28 cellular contexts compared by ENCODE assay signal in the genomic region with DNA sequence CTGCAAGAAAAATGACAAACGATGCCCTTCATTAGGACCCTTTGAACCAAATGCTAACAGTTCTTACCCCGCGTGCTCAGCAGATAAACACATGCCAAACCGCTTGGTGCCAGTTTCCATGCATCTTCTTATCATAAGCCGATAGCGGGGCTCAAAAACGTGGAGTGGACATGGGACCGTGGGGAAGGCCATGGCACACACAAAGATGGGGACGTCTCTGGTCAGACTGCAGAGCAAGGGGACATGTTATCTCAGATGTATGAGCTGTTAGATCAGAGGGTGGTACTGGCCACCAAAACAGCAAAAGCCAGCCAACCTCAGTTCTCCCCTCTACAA. TPM values are rescaled to one million over a fixed set of nuclear protein-coding genes. Genes with fewer than 3 reads are reported as not detected.
"Had no signal": no experiment of that assay in that cellular context is flagged by ENCODE, and none has a peak within 500 bp of the region (broad histone marks: within the 10 kb centered on the region; RNA-seq: fewer than 3 reads in every experiment).

No MANE protein-coding gene starts in this region.

- DNase-seq: activated CD4-positive, alpha-beta memory T cell treated with anti-CD3 and anti-CD28 coated beads for 36 hours; activated CD4-positive, alpha-beta T cell treated with anti-CD3 and anti-CD28 coated beads for 36 hours; activated CD4-positive, alpha-beta T cell treated with anti-CD3 and anti-CD28 coated beads, Interleukin-2, amount 10 ng/mL, durations not matched to agents 24 days and 14 days; activated CD4-positive, CD25-positive, alpha-beta regulatory T cell; activated CD4-positive, CD25-positive, alpha-beta regulatory T cell treated with anti-CD3 and anti-CD28 coated beads, Interleukin-2, amount 50 U/mL, for 72 hours; activated CD8-positive, alpha-beta memory T cell treated with anti-CD3 and anti-CD28 coated beads, Interleukin-2, amount 10 ng/mL, durations not matched to agents 7 days and 5 days; activated CD8-positive, alpha-beta memory T cell treated with anti-CD3 and anti-CD28 coated beads, Interleukin-2, amount 50 U/mL, for 4 hours; activated CD8-positive, alpha-beta T cell treated with anti-CD3 and anti-CD28 coated beads, Interleukin-2, amount 10 ng/mL, durations not matched to agents 7 days and 5 days; activated gamma-delta T cell; activated naive CD4-positive, alpha-beta T cell; activated naive CD4-positive, alpha-beta T cell treated with anti-CD3 and anti-CD28 coated beads, Interleukin-2, amount 10 ng/mL, durations not matched to agents 7 days and 5 days; activated naive CD8-positive, alpha-beta T cell treated with anti-CD3 and anti-CD28 coated beads, Interleukin-2, amount 10 ng/mL, durations not matched to agents 7 days and 5 days; activated T-cell treated with anti-CD3 and anti-CD28 coated beads, Interleukin-2, amount 50 U/mL, for 24 hours; activated T-cell treated with anti-CD3 and anti-CD28 coated beads, Interleukin-2, amount 50 U/mL, for 72 hours; amniotic stem cell; aorta; body of pancreas; caudate nucleus; cortex of kidney; dermis blood vessel endothelial cell; effector CD4-positive, alpha-beta T cell; effector memory CD8-positive, alpha-beta T cell; foreskin keratinocyte; gastrocnemius medialis; glutamatergic neuron; T-helper 2 cell had no signal

- H3K4me3 ChIP-seq: body of pancreas, esophagus muscularis mucosa, gastrocnemius medialis had no signal

- H3K9me3 ChIP-seq: body of pancreas, esophagus muscularis mucosa, gastrocnemius medialis had no signal

- H3K27ac ChIP-seq: body of pancreas, foreskin keratinocyte, gastrocnemius medialis had no signal

- H3K4me1 ChIP-seq: gastrocnemius medialis had no signal

- H3K27me3 ChIP-seq: body of pancreas, esophagus muscularis mucosa, foreskin keratinocyte, gastrocnemius medialis had no signal

- ATAC-seq: activated CD4-positive, alpha-beta T cell treated with anti-CD3 and anti-CD28 coated beads for 36 hours; activated CD8-positive, alpha-beta memory T cell treated with anti-CD3 and anti-CD28 coated beads, Interleukin-2, amount 10 ng/mL, durations not matched to agents 7 days and 5 days; activated CD8-positive, alpha-beta T cell treated with anti-CD3 and anti-CD28 coated beads, Interleukin-2, amount 10 ng/mL, durations not matched to agents 7 days and 5 days; activated naive CD4-positive, alpha-beta T cell treated with anti-CD3 and anti-CD28 coated beads, Interleukin-2, amount 50 U/mL, for 72 hours; activated T-cell treated with anti-CD3 and anti-CD28 coated beads, Interleukin-2, amount 50 U/mL, for 72 hours; body of pancreas; effector memory CD8-positive, alpha-beta T cell; foreskin keratinocyte; gastrocnemius medialis had no signal

RNA-seq across cellular contexts. Expression of a gene that starts 28.2 kb away (rescaled TPM):
- total RNA-seq: dermis blood vessel endothelial cell, foreskin keratinocyte had no signal
- polyA plus RNA-seq: foreskin keratinocyte had no signal
